Comparison of ENCODE assay signal across 8 cellular contexts in genomic region chr3:122572940-122573412, GRCh38. TPM values are rescaled to one million over a fixed set of nuclear protein-coding genes. Genes with fewer than 3 reads are reported as not detected.
DNase-seq lines count a peak whose midpoint lies in the region; ATAC-seq and TF ChIP-seq lines count a peak whose summit lies in the region.

No MANE protein-coding gene starts in this region.

- peaks cover 66% of the 10 kb centered on the region for H3K4me1 Mint-ChIP-seq in T-helper 1 cell treated with Interleukin-12 subunit alpha and Interleukin-12 subunit beta and Interleukin-4 antibody, amounts not matched to agents 30 μg/mL and 1 μg/mL, for 36 hours (ENCODE audit: low read depth)
- peaks cover 8% of the 10 kb centered on the region for H3K4me1 Mint-ChIP-seq in HFFc6 (ENCODE audit: low read depth)

- TF ChIP-seq CTCF in GM06990 (IDR thresholded peaks at IDR 0.05; ENCODE audit: insufficient read depth, low read length, poor library complexity, severe bottlenecking) (no peak), fibroblast of pulmonary artery (IDR thresholded peaks at IDR 0.05; ENCODE audit: low read length, missing control alignments) (no peak), HFFc6 (IDR thresholded peaks at IDR 0.05) (no peak)

- H3K27me3 Mint-ChIP-seq in T-helper 1 cell treated with Interleukin-12 subunit alpha and Interleukin-12 subunit beta and Interleukin-4 antibody, amounts not matched to agents 30 μg/mL and 1 μg/mL, for 36 hours (ENCODE audit: low read depth) = no peaks in the 10 kb centered on the region
- peaks cover 8% of the 10 kb centered on the region; the same call in 1 of the 2 replicates for H3K27me3 Mint-ChIP-seq in HFFc6 (ENCODE audit: insufficient read depth)

- H3K36me3 Mint-ChIP-seq in T-helper 1 cell treated with Interleukin-12 subunit alpha and Interleukin-12 subunit beta and Interleukin-4 antibody, amounts not matched to agents 30 μg/mL and 1 μg/mL, for 36 hours (ENCODE audit: low read depth) = peaks cover 55% of the 10 kb centered on the region
- peaks cover 15% of the 10 kb centered on the region for H3K36me3 Mint-ChIP-seq in HFFc6 (ENCODE audit: low read depth)

- no peaks in the 10 kb centered on the region for H3K27me3 ChIP-seq in GM06990 (replicated peaks; ENCODE audit: control insufficient read depth, insufficient read depth, low read length)

- H3K27ac Mint-ChIP-seq in T-helper 1 cell treated with Interleukin-12 subunit alpha and Interleukin-12 subunit beta and Interleukin-4 antibody, amounts not matched to agents 30 μg/mL and 1 μg/mL, for 36 hours = peak overlapping the region; percentile 65
- no peak overlapping the region for H3K27ac Mint-ChIP-seq in HFFc6

- H3K4me3 Mint-ChIP-seq in T-helper 1 cell treated with Interleukin-12 subunit alpha and Interleukin-12 subunit beta and Interleukin-4 antibody, amounts not matched to agents 30 μg/mL and 1 μg/mL, for 36 hours = peak overlapping the region; percentile 33
- H3K4me3 Mint-ChIP-seq in HFFc6 = no peak overlapping the region

- no peak overlapping the region for H3K4me3 ChIP-seq in GM06990 (replicated peaks; ENCODE audit: low read depth, low read length)
- no peak overlapping the region for H3K4me3 ChIP-seq in fibroblast of pulmonary artery (replicated peaks; ENCODE audit: low read depth, low read length)

- H3K36me3 ChIP-seq in GM06990 (ENCODE audit: control insufficient read depth, insufficient read depth, low read length) = peaks cover 3% of the 10 kb centered on the region

- DNase-seq in GM06990 (ENCODE audit: extremely low read depth, insufficient read length) = peak; percentile 38
- peak; percentile 51 for DNase-seq in fibroblast of pulmonary artery (ENCODE audit: low read depth)
- peak; percentile 21 to 29 for DNase-seq in stimulated activated CD4-positive, alpha-beta T cell treated with anti-CD3 and anti-CD28 coated beads, Interleukin-2, amount 100 ng/mL, for 24 hours
- no peak for DNase-seq in GM19238 (ENCODE audit: insufficient read length, low spot score)
- no peak for DNase-seq in NCI-H524 (lab: John Stamatoyannopoulos, UW)
- no peak for DNase-seq in HFFc6

- peak; percentile 22 for ATAC-seq in HG03575 (IDR thresholded peaks at IDR 0.05; ENCODE audit: extremely low read depth, insufficient number of reproducible peaks, low FRiP score, unreplicated experiment)

- no peaks in the 10 kb centered on the region for H3K9me3 Mint-ChIP-seq in T-helper 1 cell treated with Interleukin-12 subunit alpha and Interleukin-12 subunit beta and Interleukin-4 antibody, amounts not matched to agents 30 μg/mL and 1 μg/mL, for 36 hours
- H3K9me3 Mint-ChIP-seq in HFFc6 = no peaks in the 10 kb centered on the region

RNA-seq across cellular contexts. Expression of gene PARP15, which starts 4.5 kb away (rescaled TPM):
- total RNA-seq in HFFc6 (2021; fragmentation: NEBNext Ultra II Directional; extraction: Animal tissue kit (Norgen Biotek cat#: 25700)) = not detected

RNA-seq across cellular contexts. Expression of gene DTX3L, which starts 8.8 kb away (rescaled TPM):
- total RNA-seq in HFFc6 (2021; fragmentation: NEBNext Ultra II Directional; extraction: Animal tissue kit (Norgen Biotek cat#: 25700)) = 10 to 100 TPM in 5 of 6 experiments, 1 to 10 TPM in 1; 6.2 to 16.7 (median 15.6) TPM

RNA-seq across cellular contexts. Expression of gene PARP9, which starts 8.9 kb away (rescaled TPM):
- 10 to 100 TPM in 3 of 6 experiments, 1 to 10 TPM in 3; 5.2 to 11.0 (median 9.7) TPM for total RNA-seq in HFFc6 (2021; fragmentation: NEBNext Ultra II Directional; extraction: Animal tissue kit (Norgen Biotek cat#: 25700))

RNA-seq across cellular contexts. Expression of gene KPNA1, which starts 58.2 kb away (rescaled TPM):
- 100 to 1,000 TPM in 3 of 6 experiments, 10 to 100 TPM in 3; 93.5 to 105 (median 98.1) TPM for total RNA-seq in HFFc6 (2021; fragmentation: NEBNext Ultra II Directional; extraction: Animal tissue kit (Norgen Biotek cat#: 25700))

Comparison
In these comparisons a context has a peak if more than half of its experiments do, and no peak if none do; other contexts are left out.
1. DNase-seq: peak in GM06990 (single experiment), fibroblast of pulmonary artery (single experiment) and stimulated activated CD4-positive, alpha-beta T cell treated with anti-CD3 and anti-CD28 coated beads, Interleukin-2, amount 100 ng/mL, for 24 hours (2 of 2); none in GM19238 (single experiment), NCI-H524 (0 of 2) and HFFc6 (single experiment).